Comparison of ENCODE assay signal across 11 cellular contexts in the genomic region with DNA sequence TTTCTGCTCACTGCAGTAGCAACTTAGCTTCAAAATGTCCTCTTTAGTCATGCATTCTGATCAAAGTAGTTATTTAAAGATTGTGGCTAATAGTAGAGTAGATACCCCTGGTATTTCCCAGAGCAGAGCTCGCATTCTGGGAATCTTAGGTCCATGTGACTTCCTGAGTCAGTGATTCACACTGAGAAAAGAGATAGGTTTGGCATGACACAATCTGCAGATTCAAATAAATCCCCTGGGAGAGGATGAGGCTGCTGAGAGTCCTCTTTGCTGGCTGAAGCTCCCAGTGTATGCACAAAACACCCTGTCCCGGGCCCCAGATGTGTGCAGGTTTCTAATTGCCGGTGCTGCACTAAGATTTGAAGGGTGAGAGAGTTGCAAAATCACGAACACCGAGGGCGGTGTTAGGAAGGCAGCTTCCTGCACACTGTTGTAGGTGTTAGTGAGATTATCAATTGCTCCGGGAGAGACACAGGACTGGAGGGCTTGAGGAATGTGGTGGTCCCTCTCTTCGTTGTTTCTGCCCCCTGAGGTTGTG.
DNase-seq lines count a peak whose midpoint lies in the region; ATAC-seq lines count a peak whose summit lies in the region.
"Had no signal": no experiment of that assay in that cellular context is flagged by ENCODE, and none has a peak within 500 bp of the region (broad histone marks: within the 10 kb centered on the region; RNA-seq: fewer than 3 reads in every experiment).

No MANE protein-coding gene starts in this region.

- DNase-seq in HS-5 (ENCODE audit: low read depth) (peak; percentile 6), iris pigment epithelial cell (ENCODE audit: low read depth) (peak; percentile 33), mucosa of gallbladder (ENCODE audit: low spot score) (no peak), NCI-H1694 (lab: John Stamatoyannopoulos, UW) (no peak)
- no peak for DNase-seq in effector CD8-positive, alpha-beta T cell (lab: John Stamatoyannopoulos, UW)
- no peak for DNase-seq in activated CD4-positive, alpha-beta T cell treated with anti-CD3 and anti-CD28 coated beads, Interleukin-2, amount 50 U/mL, for 1 hour
- DNase-seq: activated B cell treated with CpG ODN at 0.5 μM for 24 hours, cortex of kidney, MG63 had no signal

- ATAC-seq in GM18499 (IDR thresholded peaks at IDR 0.05; ENCODE audit: insufficient read depth, unreplicated experiment): peak; percentile 74
- ATAC-seq in GM21825 (IDR thresholded peaks at IDR 0.05; ENCODE audit: unreplicated experiment): peak; percentile 82

Comparison
In these comparisons a context has a peak if more than half of its experiments do, and no peak if none do; other contexts are left out.
1. DNase-seq: peak in HS-5 (single experiment) and iris pigment epithelial cell (single experiment); none in effector CD8-positive, alpha-beta T cell (single experiment), mucosa of gallbladder (single experiment), activated CD4-positive, alpha-beta T cell treated with anti-CD3 and anti-CD28 coated beads, Interleukin-2, amount 50 U/mL, for 1 hour (single experiment) and NCI-H1694 (single experiment).